Comparison of ENCODE assay signal across 23 cellular contexts in genomic region chr5:103881560-103881959, GRCh38.
"Had no signal": no experiment of that assay in that cellular context is flagged by ENCODE, and none has a peak within 500 bp of the region (broad histone marks: within the 10 kb centered on the region; RNA-seq: fewer than 3 reads in every experiment).

No MANE protein-coding gene starts in this region.

- H3K27ac ChIP-seq: coronary artery, epithelial cell of prostate, esophagus squamous epithelium, gastrocnemius medialis, heart right ventricle, left lung, lower lobe of right lung had no signal

- H3K4me1 Mint-ChIP-seq: mesothelial cell of epicardium, naive B cell had no signal

- H3K27ac Mint-ChIP-seq: mesothelial cell of epicardium, naive B cell had no signal

- H3K36me3 ChIP-seq: esophagus squamous epithelium, gastrocnemius medialis, heart right ventricle, left lung, lower lobe of right lung had no signal

- H3K4me1 ChIP-seq: esophagus squamous epithelium, gastrocnemius medialis, heart right ventricle, left lung, lower lobe of right lung had no signal

- H3K4me3 Mint-ChIP-seq: mesothelial cell of epicardium, naive B cell had no signal

- H3K9me3 ChIP-seq: esophagus squamous epithelium, gastrocnemius medialis, left lung, lower lobe of right lung, mucosa of descending colon had no signal

- ATAC-seq: esophagus mucosa, gastrocnemius medialis, heart right ventricle, left cardiac atrium, left lung, left ventricle myocardium superior, lower lobe of right lung, mucosa of descending colon had no signal

- H3K4me3 ChIP-seq: coronary artery, esophagus squamous epithelium, gastrocnemius medialis, heart right ventricle, left lung, lower lobe of right lung, mucosa of descending colon had no signal

- H3K27me3 ChIP-seq: esophagus squamous epithelium, gastrocnemius medialis, heart right ventricle, left lung had no signal

- H3K27me3 Mint-ChIP-seq: naive B cell had no signal

- H3K36me3 Mint-ChIP-seq: mesothelial cell of epicardium, naive B cell had no signal

- DNase-seq: dermis blood vessel endothelial cell; effector CD4-positive, alpha-beta T cell; effector memory CD4-positive, alpha-beta T cell; erythroblast; esophagus squamous epithelium; foreskin fibroblast; foreskin melanocyte; gastrocnemius medialis; glutamatergic neuron; head of caudate nucleus; heart right ventricle; hippocampal formation; left cardiac atrium; left lung; left ventricle myocardium superior; lower lobe of right lung; mesenchymal stem cell; mucosa of descending colon; naive B cell had no signal
